ENCODE assay signal across 30 cellular contexts in the genomic region with DNA sequence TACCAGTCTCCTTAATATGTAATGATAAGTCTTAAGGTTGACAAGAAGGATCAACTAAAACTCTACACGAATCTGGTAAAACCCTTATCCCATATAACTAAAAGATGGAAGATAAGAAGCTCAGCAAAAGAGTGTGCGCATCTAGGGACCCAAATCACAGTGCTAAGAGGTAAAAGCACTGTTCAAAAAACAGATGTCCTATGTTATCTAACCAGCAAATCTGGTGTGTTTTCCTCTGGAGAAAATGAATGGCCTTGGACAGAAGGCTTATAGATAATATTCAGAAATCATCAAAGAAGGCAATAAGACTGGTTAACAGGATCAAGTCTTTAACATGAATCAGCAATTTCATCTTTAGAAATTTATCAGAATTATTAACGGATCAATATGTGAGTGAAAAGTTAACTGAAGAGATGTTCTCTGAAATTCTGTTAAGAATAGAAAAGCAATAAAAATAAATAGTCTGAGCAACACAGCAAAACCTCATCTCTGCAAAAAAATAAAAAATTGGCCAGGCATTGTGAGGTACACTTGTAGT.
"Had no signal": no experiment of that assay in that cellular context is flagged by ENCODE, and none has a peak within 500 bp of the region (broad histone marks: within the 10 kb centered on the region; RNA-seq: fewer than 3 reads in every experiment).

No MANE protein-coding gene starts in this region.

- H3K4me3 Mint-ChIP-seq: activated CD4-positive, alpha-beta memory T cell treated with anti-CD3 and anti-CD28 coated beads for 36 hours; activated CD4-positive, alpha-beta T cell treated with anti-CD3 and anti-CD28 coated beads for 36 hours; activated CD8-positive, alpha-beta memory T cell treated with anti-CD3 and anti-CD28 coated beads, Interleukin-2, amount 10 ng/mL, durations not matched to agents 7 days and 5 days; activated naive CD4-positive, alpha-beta T cell treated with anti-CD3 and anti-CD28 coated beads, Interleukin-2, amount 10 ng/mL, durations not matched to agents 7 days and 5 days; activated naive CD8-positive, alpha-beta T cell; activated naive CD8-positive, alpha-beta T cell treated with anti-CD3 and anti-CD28 coated beads, Interleukin-2, amount 50 U/mL, for 24 hours; T-helper 1 cell treated with Interleukin-12 subunit alpha and Interleukin-12 subunit beta and Interleukin-4 antibody, amounts not matched to agents 30 μg/mL and 1 μg/mL, for 36 hours; T-helper 2 cell treated with Interferon-gamma antibody and Interleukin-4, amounts not matched to agents 5 μg/mL and 100 μg/mL, for 36 hours; WTC11 had no signal

- H3K4me3 ChIP-seq: colonic mucosa, SJCRH30 had no signal

- H3K9me3 ChIP-seq: colonic mucosa, SJCRH30 had no signal

- ATAC-seq: activated CD4-positive, alpha-beta T cell treated with anti-CD3 and anti-CD28 coated beads for 36 hours; activated CD4-positive, CD25-positive, alpha-beta regulatory T cell treated with anti-CD3 and anti-CD28 coated beads, Interleukin-2, amount 50 U/mL, for 24 hours; activated CD8-positive, alpha-beta memory T cell treated with anti-CD3 and anti-CD28 coated beads, Interleukin-2, amount 10 ng/mL, durations not matched to agents 7 days and 5 days; activated naive CD8-positive, alpha-beta T cell treated with anti-CD3 and anti-CD28 coated beads, Interleukin-2, amount 50 U/mL, for 24 hours; Panc1; WTC11 had no signal

- H3K27ac Mint-ChIP-seq: activated CD4-positive, alpha-beta memory T cell treated with anti-CD3 and anti-CD28 coated beads for 36 hours; activated CD4-positive, alpha-beta T cell treated with anti-CD3 and anti-CD28 coated beads for 36 hours; activated CD8-positive, alpha-beta memory T cell treated with anti-CD3 and anti-CD28 coated beads, Interleukin-2, amount 10 ng/mL, durations not matched to agents 7 days and 5 days; activated naive CD4-positive, alpha-beta T cell treated with anti-CD3 and anti-CD28 coated beads, Interleukin-2, amount 10 ng/mL, durations not matched to agents 7 days and 5 days; activated naive CD8-positive, alpha-beta T cell; activated naive CD8-positive, alpha-beta T cell treated with anti-CD3 and anti-CD28 coated beads, Interleukin-2, amount 50 U/mL, for 24 hours; T-helper 1 cell treated with Interleukin-12 subunit alpha and Interleukin-12 subunit beta and Interleukin-4 antibody, amounts not matched to agents 30 μg/mL and 1 μg/mL, for 36 hours; T-helper 2 cell treated with Interferon-gamma antibody and Interleukin-4, amounts not matched to agents 5 μg/mL and 100 μg/mL, for 36 hours; WTC11 had no signal

- H3K27me3 Mint-ChIP-seq: activated CD4-positive, alpha-beta memory T cell treated with anti-CD3 and anti-CD28 coated beads for 36 hours; activated CD4-positive, alpha-beta T cell treated with anti-CD3 and anti-CD28 coated beads for 36 hours; activated CD8-positive, alpha-beta memory T cell treated with anti-CD3 and anti-CD28 coated beads, Interleukin-2, amount 10 ng/mL, durations not matched to agents 7 days and 5 days; activated naive CD4-positive, alpha-beta T cell treated with anti-CD3 and anti-CD28 coated beads, Interleukin-2, amount 10 ng/mL, durations not matched to agents 7 days and 5 days; activated naive CD8-positive, alpha-beta T cell; activated naive CD8-positive, alpha-beta T cell treated with anti-CD3 and anti-CD28 coated beads, Interleukin-2, amount 50 U/mL, for 24 hours had no signal

- DNase-seq: activated CD4-positive, alpha-beta memory T cell treated with anti-CD3 and anti-CD28 coated beads for 36 hours; activated CD4-positive, alpha-beta T cell treated with anti-CD3 and anti-CD28 coated beads for 36 hours; activated CD4-positive, alpha-beta T cell treated with anti-CD3 and anti-CD28 coated beads, Interleukin-2, amount 50 U/mL, for 1 hour; activated CD8-positive, alpha-beta memory T cell treated with anti-CD3 and anti-CD28 coated beads for 24 hours; activated CD8-positive, alpha-beta memory T cell treated with anti-CD3 and anti-CD28 coated beads, Interleukin-2, amount 10 ng/mL, durations not matched to agents 7 days and 5 days; activated CD8-positive, alpha-beta memory T cell treated with anti-CD3 and anti-CD28 coated beads, Interleukin-2, amount 50 U/mL, for 48 hours; activated effector memory CD4-positive, alpha-beta T cell treated with Interleukin-2 at 50 U/mL for 16 hours; activated naive CD4-positive, alpha-beta T cell treated with anti-CD3 and anti-CD28 coated beads, Interleukin-2, amount 10 ng/mL, durations not matched to agents 7 days and 5 days; activated naive CD8-positive, alpha-beta T cell treated with anti-CD3 and anti-CD28 coated beads, Interleukin-2, amount 50 U/mL, for 24 hours; activated T-cell treated with anti-CD3 and anti-CD28 coated beads, Interleukin-2, amount 50 U/mL, for 48 hours; amniotic stem cell; aorta; brain microvascular endothelial cell; central memory CD4-positive, alpha-beta T cell; colonic mucosa; Karpas-422; NCI-H1105; NCI-H1417 treated with DMSO at 0.1 percent for 48 hours; NCI-H1930; NCI-H2081 treated with DMSO at 0.1 percent for 48 hours; NCI-H345; NCI-H524 treated with DMSO at 0.1 percent for 48 hours; SHP77; SJCRH30 had no signal

- H3K36me3 ChIP-seq: brain microvascular endothelial cell, colonic mucosa had no signal

- H3K4me1 Mint-ChIP-seq: activated CD8-positive, alpha-beta memory T cell treated with anti-CD3 and anti-CD28 coated beads, Interleukin-2, amount 10 ng/mL, durations not matched to agents 7 days and 5 days had no signal

- H3K9me3 Mint-ChIP-seq: activated CD4-positive, alpha-beta memory T cell treated with anti-CD3 and anti-CD28 coated beads for 36 hours; activated naive CD4-positive, alpha-beta T cell treated with anti-CD3 and anti-CD28 coated beads, Interleukin-2, amount 10 ng/mL, durations not matched to agents 7 days and 5 days; activated naive CD8-positive, alpha-beta T cell treated with anti-CD3 and anti-CD28 coated beads, Interleukin-2, amount 50 U/mL, for 24 hours; T-helper 1 cell treated with Interleukin-12 subunit alpha and Interleukin-12 subunit beta and Interleukin-4 antibody, amounts not matched to agents 30 μg/mL and 1 μg/mL, for 36 hours; T-helper 2 cell treated with Interferon-gamma antibody and Interleukin-4, amounts not matched to agents 5 μg/mL and 100 μg/mL, for 36 hours; WTC11 had no signal

- H3K4me1 ChIP-seq: colonic mucosa, SJCRH30 had no signal
